In the genomic region with DNA sequence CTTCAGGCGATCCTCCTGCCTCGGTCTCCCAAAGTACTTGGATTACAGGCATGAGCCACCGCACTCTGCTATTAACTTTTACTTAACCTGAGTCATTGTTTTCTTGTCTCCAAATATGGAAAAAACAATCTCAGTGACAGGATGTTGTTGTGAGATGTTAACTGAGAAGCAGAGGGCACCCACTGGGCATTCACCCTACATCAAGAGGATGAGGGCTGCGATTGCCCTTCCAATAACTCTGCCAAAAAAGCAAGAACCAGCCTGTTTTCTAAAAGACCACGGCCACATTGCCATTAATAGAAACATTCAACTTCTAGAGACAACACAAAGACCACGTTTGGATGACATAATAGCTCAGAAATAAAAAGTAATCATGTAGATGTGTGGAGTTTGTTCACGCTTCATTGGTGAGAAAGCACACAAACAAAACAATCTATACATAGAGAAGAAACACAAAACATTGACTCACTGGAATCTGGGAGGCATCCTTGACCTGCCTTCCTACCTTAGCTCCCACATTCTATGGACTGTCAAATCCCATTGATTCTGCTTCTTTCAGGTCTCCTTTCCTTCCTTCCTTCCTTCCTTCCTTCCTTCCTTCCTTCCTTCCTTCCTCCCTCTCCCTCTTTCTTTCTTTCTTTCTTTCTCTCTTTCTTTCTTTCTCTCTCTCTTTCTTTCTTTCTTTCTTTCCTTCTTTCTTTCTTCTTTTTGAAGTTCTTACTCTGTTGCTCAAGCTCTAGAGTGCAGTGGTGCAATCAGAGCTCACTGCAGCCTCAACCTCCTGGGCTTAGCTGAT, we compare ENCODE assay signal across 22 cellular contexts.
A peak's percentile ranks its signal among the peaks of the same experiment; 100 is the strongest.
DNase-seq lines count a peak whose midpoint lies in the region; ATAC-seq and TF ChIP-seq lines count a peak whose summit lies in the region.
"Had no signal": no experiment of that assay in that cellular context is flagged by ENCODE, and none has a peak within 500 bp of the region (broad histone marks: within the 10 kb centered on the region; RNA-seq: fewer than 3 reads in every experiment).

No MANE protein-coding gene starts in this region.

- peak; percentile 76 for DNase-seq in Caki2 (ENCODE audit: low read depth)
- peak; percentile 63 for DNase-seq in Panc1 (ENCODE audit: low read depth, low spot score)
- DNase-seq in chondrocyte (ENCODE audit: low spot score): no peak
- no peak for DNase-seq in osteocyte (ENCODE audit: extremely low spot score, unreplicated experiment)
- DNase-seq in activated CD8-positive, alpha-beta T cell treated with anti-CD3 and anti-CD28 coated beads, Interleukin-2, amount 10 ng/mL, durations not matched to agents 7 days and 5 days: no peak
- DNase-seq in CD8-positive, alpha-beta memory T cell: no peak
- DNase-seq in SW 1271 (lab: John Stamatoyannopoulos, UW): no peak
- DNase-seq: activated B cell treated with CpG ODN at 0.5 μM for 24 hours; activated CD4-positive, alpha-beta memory T cell treated with anti-CD3 and anti-CD28 coated beads for 36 hours; Caco-2; gastrocnemius medialis; hypothalamus; NCI-H1105 treated with DMSO at 0.1 percent for 48 hours; NCI-H2107; NCI-H524; stimulated activated CD4-positive, alpha-beta T cell treated with anti-CD3 and anti-CD28 coated beads, Interleukin-2, amount 100 ng/mL, for 24 hours had no signal

- ATAC-seq in Panc1: no peak
- ATAC-seq in activated CD8-positive, alpha-beta T cell treated with anti-CD3 and anti-CD28 coated beads, Interleukin-2, amount 10 ng/mL, durations not matched to agents 7 days and 5 days: no peak
- ATAC-seq: gastrocnemius medialis, SK-N-SH treated with all-trans-retinoic acid at 6 μM for 48 hours had no signal

- TF ChIP-seq CTCF in Panc1 (IDR thresholded peaks at IDR 0.05) (no peak), chondrocyte (IDR thresholded peaks at IDR 0.05) (no peak), osteocyte (IDR thresholded peaks at IDR 0.05) (no peak)

- no peak overlapping the region for H3K4me3 ChIP-seq in Panc1 (ENCODE audit: low read depth in 2 of 2, low read length in 2 of 2)
- no peak overlapping the region for H3K4me3 ChIP-seq in CD8-positive, alpha-beta memory T cell (ENCODE audit: low read length)
- H3K4me3 ChIP-seq: gastrocnemius medialis, neural progenitor cell, prostate gland, skin epidermis had no signal

- H3K4me3 Mint-ChIP-seq in chondrocyte (ENCODE audit: unreplicated experiment): no peak overlapping the region
- no peak overlapping the region for H3K4me3 Mint-ChIP-seq in osteocyte (ENCODE audit: unreplicated experiment)
- H3K4me3 Mint-ChIP-seq in activated CD8-positive, alpha-beta T cell treated with anti-CD3 and anti-CD28 coated beads, Interleukin-2, amount 10 ng/mL, durations not matched to agents 7 days and 5 days: no peak overlapping the region
- H3K4me3 Mint-ChIP-seq in CD8-positive, alpha-beta memory T cell: no peak overlapping the region
- H3K4me3 Mint-ChIP-seq: activated B cell treated with CpG ODN at 0.5 μM for 24 hours; activated CD4-positive, alpha-beta memory T cell treated with anti-CD3 and anti-CD28 coated beads for 36 hours; neural progenitor cell; stimulated activated effector memory CD8-positive, alpha-beta T cell treated with anti-CD3 and anti-CD28 coated beads, Interleukin-12 subunit alpha, Interleukin-12 subunit beta, amount 100 ng/mL, for 72 hours had no signal

- H3K27ac Mint-ChIP-seq in chondrocyte (ENCODE audit: unreplicated experiment) (peak overlapping the region; percentile 32), osteocyte (ENCODE audit: unreplicated experiment) (peak overlapping the region; percentile 54)
- H3K27ac Mint-ChIP-seq in activated CD8-positive, alpha-beta T cell treated with anti-CD3 and anti-CD28 coated beads, Interleukin-2, amount 10 ng/mL, durations not matched to agents 7 days and 5 days: no peak overlapping the region
- peak overlapping the region in 1 of 8 donors; percentile 85 for H3K27ac Mint-ChIP-seq in CD8-positive, alpha-beta memory T cell
- H3K27ac Mint-ChIP-seq: activated B cell treated with CpG ODN at 0.5 μM for 24 hours; activated CD4-positive, alpha-beta memory T cell treated with anti-CD3 and anti-CD28 coated beads for 36 hours; neural progenitor cell; stimulated activated effector memory CD8-positive, alpha-beta T cell treated with anti-CD3 and anti-CD28 coated beads, Interleukin-12 subunit alpha, Interleukin-12 subunit beta, amount 100 ng/mL, for 72 hours had no signal

- no peaks in the 10 kb centered on the region for H3K27me3 Mint-ChIP-seq in chondrocyte (ENCODE audit: low read depth)
- no peaks in the 10 kb centered on the region for H3K27me3 Mint-ChIP-seq in osteocyte (ENCODE audit: unreplicated experiment)
- H3K27me3 Mint-ChIP-seq in activated CD8-positive, alpha-beta T cell treated with anti-CD3 and anti-CD28 coated beads, Interleukin-2, amount 10 ng/mL, durations not matched to agents 7 days and 5 days (ENCODE audit: low read depth): no peaks in the 10 kb centered on the region
- H3K27me3 Mint-ChIP-seq in CD8-positive, alpha-beta memory T cell: peaks cover 0 to 6% of the 10 kb centered on the region in 2 donors
- H3K27me3 Mint-ChIP-seq: activated B cell treated with CpG ODN at 0.5 μM for 24 hours; activated CD4-positive, alpha-beta memory T cell treated with anti-CD3 and anti-CD28 coated beads for 36 hours had no signal

- no peaks in the 10 kb centered on the region for H3K36me3 Mint-ChIP-seq in chondrocyte (ENCODE audit: low read depth)
- H3K36me3 Mint-ChIP-seq in osteocyte (ENCODE audit: unreplicated experiment): no peaks in the 10 kb centered on the region
- H3K36me3 Mint-ChIP-seq in activated CD8-positive, alpha-beta T cell treated with anti-CD3 and anti-CD28 coated beads, Interleukin-2, amount 10 ng/mL, durations not matched to agents 7 days and 5 days (ENCODE audit: low read depth): no peaks in the 10 kb centered on the region
- H3K36me3 Mint-ChIP-seq in CD8-positive, alpha-beta memory T cell: peaks cover 0 to 1% (median 0%) of the 10 kb centered on the region in 3 donors
- H3K36me3 Mint-ChIP-seq: activated CD4-positive, alpha-beta memory T cell treated with anti-CD3 and anti-CD28 coated beads for 36 hours; neural progenitor cell; stimulated activated effector memory CD8-positive, alpha-beta T cell treated with anti-CD3 and anti-CD28 coated beads, Interleukin-12 subunit alpha, Interleukin-12 subunit beta, amount 100 ng/mL, for 72 hours had no signal

- no peak overlapping the region for H3K27ac ChIP-seq in Panc1 (ENCODE audit: low read length)
- H3K27ac ChIP-seq in CD8-positive, alpha-beta memory T cell (ENCODE audit: low read depth, low read length): no peak overlapping the region
- H3K27ac ChIP-seq: gastrocnemius medialis, neural progenitor cell, prostate gland, RWPE1 had no signal

- CTCF ChIA-PET in Panc1 (lab: Charles Lee): no interaction called here
- CTCF ChIA-PET in activated CD8-positive, alpha-beta T cell treated with anti-CD3 and anti-CD28 coated beads, Interleukin-2, amount 10 ng/mL, durations not matched to agents 7 days and 5 days (lab: Charles Lee): interaction anchor here (1.1 kb wide), 1 partner anchor 12 kb away, joined by 6 read pairs; no protein-coding TSS in a partner anchor
- CTCF ChIA-PET in CD8-positive, alpha-beta memory T cell (lab: Charles Lee): interaction anchor here (1.1 kb wide), 1 partner anchor 18 kb away, joined by 3 read pairs; no protein-coding TSS in a partner anchor

- intact Hi-C loops in Panc1 (cut with micrococcal nuclease; ENCODE audit: unreplicated experiment): no loop called here

- in situ Hi-C loops in Caki2 (cut with HindIII; ENCODE audit: low pct_unique_long_range_greater_than_20kb, low sequenced_read_pairs): no loop called here
- in situ Hi-C loops in Panc1 (cut with HindIII; ENCODE audit: low pct_unique_long_range_greater_than_20kb, low sequenced_read_pairs): no loop called here

- no TSS peak for BruUV-seq in Panc1 (replicated peaks; lab: Mats Ljungman, UMichigan)

- H3K9me3 Mint-ChIP-seq in chondrocyte (ENCODE audit: low read depth): peaks cover 2% of the 10 kb centered on the region
- no peaks in the 10 kb centered on the region for H3K9me3 Mint-ChIP-seq in osteocyte (ENCODE audit: unreplicated experiment)
- H3K9me3 Mint-ChIP-seq in activated CD8-positive, alpha-beta T cell treated with anti-CD3 and anti-CD28 coated beads, Interleukin-2, amount 10 ng/mL, durations not matched to agents 7 days and 5 days (ENCODE audit: insufficient read depth): no peaks in the 10 kb centered on the region
- H3K9me3 Mint-ChIP-seq in CD8-positive, alpha-beta memory T cell: no peaks in the 10 kb centered on the region
- H3K9me3 Mint-ChIP-seq: activated B cell treated with CpG ODN at 0.5 μM for 24 hours; activated CD4-positive, alpha-beta memory T cell treated with anti-CD3 and anti-CD28 coated beads for 36 hours; neural progenitor cell; stimulated activated effector memory CD8-positive, alpha-beta T cell treated with anti-CD3 and anti-CD28 coated beads, Interleukin-12 subunit alpha, Interleukin-12 subunit beta, amount 100 ng/mL, for 72 hours had no signal

- H3K27me3 ChIP-seq in Panc1 (ENCODE audit: control insufficient read depth, insufficient read depth, low read length): no peaks in the 10 kb centered on the region
- H3K27me3 ChIP-seq in CD8-positive, alpha-beta memory T cell (ENCODE audit: insufficient read depth, low read length, poor library complexity, severe bottlenecking): no peaks in the 10 kb centered on the region
- H3K27me3 ChIP-seq: gastrocnemius medialis, neural progenitor cell had no signal

- no peaks in the 10 kb centered on the region for H3K9me3 ChIP-seq in Panc1 (ENCODE audit: control insufficient read depth, insufficient read depth, low read depth, low read length)
- H3K9me3 ChIP-seq in CD8-positive, alpha-beta memory T cell (ENCODE audit: low read length): no peaks in the 10 kb centered on the region
- H3K9me3 ChIP-seq: Caco-2, gastrocnemius medialis, prostate gland had no signal

- POLR2A ChIA-PET in Panc1 (lab: Charles Lee): interaction anchor here (0.5 to 0.7 kb wide), 2 partner anchors 12 to 65 kb away, joined by 3 to 6 read pairs; no protein-coding TSS in a partner anchor
- POLR2A ChIA-PET in activated CD8-positive, alpha-beta T cell treated with anti-CD3 and anti-CD28 coated beads, Interleukin-2, amount 10 ng/mL, durations not matched to agents 7 days and 5 days (lab: Charles Lee): no interaction called here
- POLR2A ChIA-PET in CD8-positive, alpha-beta memory T cell (lab: Charles Lee): no interaction called here

- H3K4me1 ChIP-seq in Panc1 (ENCODE audit: control insufficient read depth, insufficient read depth, low read length): no peaks in the 10 kb centered on the region
- H3K4me1 ChIP-seq in CD8-positive, alpha-beta memory T cell (ENCODE audit: insufficient read depth, low read length): no peaks in the 10 kb centered on the region
- H3K4me1 ChIP-seq: gastrocnemius medialis, neural progenitor cell, prostate gland had no signal

- peaks cover 31% of the 10 kb centered on the region for H3K4me1 Mint-ChIP-seq in chondrocyte (ENCODE audit: low read depth)
- peaks cover 43% of the 10 kb centered on the region for H3K4me1 Mint-ChIP-seq in osteocyte (ENCODE audit: unreplicated experiment)
- H3K4me1 Mint-ChIP-seq in activated CD8-positive, alpha-beta T cell treated with anti-CD3 and anti-CD28 coated beads, Interleukin-2, amount 10 ng/mL, durations not matched to agents 7 days and 5 days (ENCODE audit: low read depth): peaks cover 10% of the 10 kb centered on the region
- H3K4me1 Mint-ChIP-seq in CD8-positive, alpha-beta memory T cell: no peaks in the 10 kb centered on the region
- H3K4me1 Mint-ChIP-seq: neural progenitor cell had no signal

- H3K36me3 ChIP-seq in Panc1 (ENCODE audit: control insufficient read depth, insufficient read depth, low read length): no peaks in the 10 kb centered on the region
- H3K36me3 ChIP-seq in CD8-positive, alpha-beta memory T cell (ENCODE audit: insufficient read depth, low read length): no peaks in the 10 kb centered on the region
- H3K36me3 ChIP-seq: gastrocnemius medialis, neural progenitor cell, prostate gland had no signal

Comparison
In these comparisons a context has a peak if more than half of its experiments do, and no peak if none do; other contexts are left out.
1. DNase-seq: peak in Caki2 (single experiment) and Panc1 (single experiment); none in chondrocyte (single experiment), osteocyte (single experiment), activated CD8-positive, alpha-beta T cell treated with anti-CD3 and anti-CD28 coated beads, Interleukin-2, amount 10 ng/mL, durations not matched to agents 7 days and 5 days (single experiment), CD8-positive, alpha-beta memory T cell (0 of 5) and SW 1271 (0 of 2).